Comparison of ENCODE assay signal across 13 cellular contexts in genomic region chr18:6362559-6363129, GRCh38. TPM values are rescaled to one million over a fixed set of nuclear protein-coding genes. Genes with fewer than 3 reads are reported as not detected.
"Had no signal": no experiment of that assay in that cellular context is flagged by ENCODE, and none has a peak within 500 bp of the region (broad histone marks: within the 10 kb centered on the region; RNA-seq: fewer than 3 reads in every experiment).

No MANE protein-coding gene starts in this region.

- H3K4me3 ChIP-seq: dorsolateral prefrontal cortex, upper lobe of right lung had no signal

- H3K9me3 ChIP-seq: upper lobe of right lung had no signal

- FAIRE-seq: bronchial epithelial cell had no signal

- H3K27ac ChIP-seq: dorsolateral prefrontal cortex, upper lobe of right lung had no signal

- ATAC-seq: esophagus mucosa; left cardiac atrium; naive thymus-derived CD8-positive, alpha-beta T cell; upper lobe of right lung had no signal

- H3K27me3 ChIP-seq: dorsolateral prefrontal cortex, upper lobe of right lung had no signal

- DNase-seq: activated gamma-delta T cell; activated T-cell treated with anti-CD3 and anti-CD28 coated beads, Interleukin-2, amount 50 U/mL, for 4 hours; dorsolateral prefrontal cortex; hypothalamus; left cardiac atrium; mammary epithelial cell; naive thymus-derived CD8-positive, alpha-beta T cell; occipital lobe; stimulated activated CD4-positive, alpha-beta T cell treated with anti-CD3 and anti-CD28 coated beads, Interleukin-12 subunit alpha, Interleukin-12 subunit beta, amount 100 ng/mL, for 4 hours; stimulated activated naive CD4-positive, alpha-beta T cell; upper lobe of right lung had no signal

- H3K36me3 ChIP-seq: upper lobe of right lung had no signal

RNA-seq across cellular contexts. Expression of gene L3MBTL4, which starts 52.1 kb away (rescaled TPM):
- polyA plus RNA-seq: mammary epithelial cell had no signal
